Comparison of ENCODE assay signal across 8 cellular contexts in the genomic region with DNA sequence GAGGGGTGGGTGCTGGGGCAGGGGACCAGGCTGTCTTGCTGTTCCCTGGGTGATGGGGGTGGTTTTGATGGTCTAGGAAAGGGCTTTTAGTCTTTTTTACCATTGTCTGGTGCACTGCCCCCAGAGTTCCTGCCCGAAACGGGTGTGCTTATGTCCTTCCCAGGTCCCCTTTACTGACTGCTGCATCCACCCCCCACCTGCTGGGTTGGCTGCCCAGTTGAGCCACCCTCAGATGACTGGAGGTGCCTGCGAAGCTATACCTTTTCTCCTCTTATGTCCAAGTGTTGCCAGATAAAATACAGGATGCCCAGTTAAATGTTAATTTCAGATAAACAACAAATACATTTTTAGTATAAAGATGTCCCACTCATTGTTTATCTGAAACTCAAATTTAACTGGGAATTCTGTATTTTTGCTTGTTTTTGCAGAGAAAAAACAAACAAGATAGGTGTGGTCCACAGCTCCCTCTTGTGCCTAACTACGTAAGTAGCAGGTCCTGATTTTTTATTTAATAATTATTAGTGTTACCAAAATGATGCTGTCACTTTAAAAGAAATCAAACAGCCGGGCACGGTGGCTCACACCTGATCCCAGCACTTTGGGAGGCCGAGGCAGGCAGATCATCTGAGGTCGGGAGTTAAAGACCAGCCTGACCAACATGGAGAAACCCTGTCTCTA. TPM values are rescaled to one million over a fixed set of nuclear protein-coding genes. Genes with fewer than 3 reads are reported as not detected.
A peak's percentile ranks its signal among the peaks of the same experiment; 100 is the strongest.
DNase-seq lines count a peak whose midpoint lies in the region; ATAC-seq and TF ChIP-seq lines count a peak whose summit lies in the region.

No MANE protein-coding gene starts in this region.

- H3K27me3 Mint-ChIP-seq in neural progenitor cell (ENCODE audit: insufficient read depth, low read depth) (peaks cover 10% of the 10 kb centered on the region), T-helper 17 cell (peaks cover 27% of the 10 kb centered on the region)

- peaks cover 6% of the 10 kb centered on the region for H3K4me1 ChIP-seq in neural progenitor cell

- no peaks in the 10 kb centered on the region for H3F3A ChIP-seq in neural progenitor cell (ENCODE audit: low read depth)

- H3K4me1 Mint-ChIP-seq in neural progenitor cell (peaks cover 3% of the 10 kb centered on the region), T-helper 17 cell (peaks cover under 1% of the 10 kb centered on the region)

- no peak overlapping the region for H3K4me3 ChIP-seq in neural progenitor cell

- H3K9me3 ChIP-seq in neural progenitor cell (ENCODE audit: low read depth) (no peaks in the 10 kb centered on the region), T-helper 17 cell (ENCODE audit: control insufficient read depth, low read length, poor library complexity, severe bottlenecking) (no peaks in the 10 kb centered on the region)

- peak; percentile 12 for DNase-seq in Caki2 (ENCODE audit: low read depth)
- DNase-seq in dedifferentiated amniotic fluid mesenchymal stem cell (ENCODE audit: extremely low spot score) = peak; percentile 54
- DNase-seq in neural progenitor cell (ENCODE audit: low spot score) = peak; percentile 50
- DNase-seq in NCI-H526 (lab: John Stamatoyannopoulos, UW) = no peak
- no peak for DNase-seq in GM19238 (ENCODE audit: insufficient read length, low spot score)
- no peak for DNase-seq in T-helper 17 cell
- no peak for DNase-seq in T1000 (lab: John Stamatoyannopoulos, UW)

- H3K79me2 ChIP-seq in neural progenitor cell (ENCODE audit: low read depth) = no peaks in the 10 kb centered on the region

- H3K27ac ChIP-seq in neural progenitor cell = no peak overlapping the region

- no peaks in the 10 kb centered on the region for H3K36me3 ChIP-seq in neural progenitor cell

- H4K20me1 ChIP-seq in neural progenitor cell (ENCODE audit: low read depth) = no peaks in the 10 kb centered on the region

- ATAC-seq in T-helper 17 cell = no peak

- H3K9ac ChIP-seq in neural progenitor cell = no peak overlapping the region

- no peak overlapping the region for H3K4me2 ChIP-seq in neural progenitor cell

- no peaks in the 10 kb centered on the region for H3K9me3 Mint-ChIP-seq in neural progenitor cell

- no peak overlapping the region for H3K4me3 Mint-ChIP-seq in neural progenitor cell
- H3K4me3 Mint-ChIP-seq in T-helper 17 cell = no peak overlapping the region

- H3K36me3 Mint-ChIP-seq in neural progenitor cell = no peaks in the 10 kb centered on the region
- peaks cover 5% of the 10 kb centered on the region for H3K36me3 Mint-ChIP-seq in T-helper 17 cell (ENCODE audit: low read depth)

- in situ Hi-C loops in Caki2 (cut with HindIII; ENCODE audit: low pct_unique_long_range_greater_than_20kb, low sequenced_read_pairs) = no loop called here

- no peak overlapping the region for H3K27ac Mint-ChIP-seq in neural progenitor cell
- no peak overlapping the region for H3K27ac Mint-ChIP-seq in T-helper 17 cell

- H2AFZ ChIP-seq in neural progenitor cell (replicated peaks) = peak overlapping the region; percentile 32

- H3K27me3 ChIP-seq in neural progenitor cell = peaks cover 25% of the 10 kb centered on the region

- TF ChIP-seq CTCF in LNCAP (IDR thresholded peaks at IDR 0.05) = peak; percentile 67
- peak; percentile 89 for TF ChIP-seq CTCF in neural progenitor cell (IDR thresholded peaks at IDR 0.05)

RNA-seq across cellular contexts. Expression of gene RPP14, which starts 6.1 kb away (rescaled TPM):
- 5.2 and 7.7 TPM in 2 replicates for total RNA-seq in Caki2 (2014; rRNA removed; shearing (Covaris generic); ENCODE audit: low replicate concordance)
- 16.4 and 17.8 TPM in 2 replicates for total RNA-seq in neural progenitor cell (ENCODE audit: low replicate concordance)
- 10 to 100 TPM; 16.4 to 19.4 TPM for total RNA-seq in T-helper 17 cell

RNA-seq across cellular contexts. Expression of gene HTD2, which starts 6.3 kb away (rescaled TPM):
- 7.9 and 8.7 TPM in 2 replicates for total RNA-seq in Caki2 (2014; rRNA removed; shearing (Covaris generic); ENCODE audit: low replicate concordance)
- total RNA-seq in neural progenitor cell (ENCODE audit: low replicate concordance) = 14.0 and 29.5 TPM in 2 replicates
- 1 to 10 TPM; 6.9 to 7.3 TPM for total RNA-seq in T-helper 17 cell

RNA-seq across cellular contexts. Expression of gene PXK, which starts 32.7 kb away (rescaled TPM):
- total RNA-seq in Caki2 (2014; rRNA removed; shearing (Covaris generic); ENCODE audit: low replicate concordance) = 14.8 and 18.2 TPM in 2 replicates
- total RNA-seq in neural progenitor cell (ENCODE audit: low replicate concordance) (11.1 and 14.3 TPM in 2 replicates), T-helper 17 cell (10 to 100 TPM; 20.1 to 23.1 TPM)

Comparison
In these comparisons a context has a peak if more than half of its experiments do, and no peak if none do; other contexts are left out.
1. DNase-seq: peak in Caki2 (single experiment), dedifferentiated amniotic fluid mesenchymal stem cell (single experiment) and neural progenitor cell (single experiment); none in NCI-H526 (0 of 2), GM19238 (single experiment), T-helper 17 cell (0 of 3) and T1000 (single experiment).